ENCODE assay signal across 8 cellular contexts in the genomic region with DNA sequence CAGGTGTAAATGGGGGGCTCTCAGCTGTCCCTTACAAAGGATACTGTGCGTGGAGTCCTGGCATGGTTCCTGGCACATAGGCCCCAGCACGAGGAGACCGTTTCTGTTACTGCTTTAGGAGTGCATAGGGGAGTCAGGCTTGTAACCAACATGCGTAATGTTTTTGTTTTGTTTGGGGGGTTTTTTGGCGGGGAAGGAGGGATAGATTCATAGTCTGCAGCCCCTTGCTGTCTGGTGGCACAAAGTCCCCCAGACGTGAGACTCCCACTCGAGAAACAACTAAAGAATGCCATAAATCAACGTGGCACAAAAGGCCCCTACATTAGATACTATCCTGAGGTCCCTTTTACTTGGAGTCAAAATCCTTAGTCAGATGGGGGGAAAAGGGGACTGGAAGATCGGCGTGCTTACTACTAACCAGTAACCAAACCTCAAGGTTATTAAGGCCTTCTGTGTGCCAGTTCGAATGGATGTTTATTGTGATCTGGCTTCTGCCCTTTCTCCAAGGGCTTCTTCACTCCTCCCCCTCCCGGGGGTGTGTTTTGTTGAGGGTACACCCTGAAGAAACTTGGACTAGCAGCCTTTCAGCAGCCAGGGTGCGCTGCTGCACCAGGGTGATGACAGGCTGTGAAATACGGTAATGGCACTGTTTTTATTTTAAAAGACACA.
DNase-seq lines count a peak whose midpoint lies in the region; ATAC-seq and TF ChIP-seq lines count a peak whose summit lies in the region.

No MANE protein-coding gene starts in this region.

- H4K20me1 ChIP-seq in Loucy (ENCODE audit: insufficient read depth, low read length, poor library complexity, severe bottlenecking): peaks cover 36% of the 10 kb centered on the region

- peak; percentile 57 for TF ChIP-seq POLR2A in Raji (IDR thresholded peaks at IDR 0.05; ENCODE audit: insufficient read depth, low read depth, low read length)

- H3K9ac ChIP-seq in Loucy (ENCODE audit: low read depth, low read length, poor library complexity, severe bottlenecking) (peak overlapping the region; percentile 97), stomach smooth muscle (ENCODE audit: low read length in 2 of 2) (peak overlapping the region; percentile 80 to 88)

- H2AFZ ChIP-seq in Loucy (ENCODE audit: low read length) (no peak overlapping the region), neuron (ENCODE audit: low read depth, low read length) (peak overlapping the region; percentile 81)

- peaks cover 44% of the 10 kb centered on the region for H3K79me2 ChIP-seq in Loucy (ENCODE audit: insufficient read depth, low read length)

- peak; percentile 93 for TF ChIP-seq CTCF in Loucy (conservative IDR thresholded peaks at IDR 0.05; ENCODE audit: low read length)
- peak; percentile 91 for TF ChIP-seq CTCF in foreskin fibroblast (IDR thresholded peaks at IDR 0.05; ENCODE audit: low read depth, low read length)

- H3K36me3 ChIP-seq in Loucy (ENCODE audit: insufficient read depth, low read length) (peaks cover 13% of the 10 kb centered on the region; the same call in 1 of the 2 replicates), neuron (ENCODE audit: insufficient read depth, low read length) (peaks cover 41% of the 10 kb centered on the region), stomach smooth muscle (ENCODE audit: control insufficient read depth in 2 of 2, insufficient read depth in 2 of 2, low read length in 2 of 2) (peaks cover 33 to 36% of the 10 kb centered on the region in 2 donors)

- peak; percentile 36 for ATAC-seq in GM21737 (IDR thresholded peaks at IDR 0.05; ENCODE audit: unreplicated experiment)

- H3K4me1 ChIP-seq in Loucy (ENCODE audit: insufficient read depth, low read length, poor library complexity, severe bottlenecking): peaks cover 71% of the 10 kb centered on the region
- peaks cover 22% of the 10 kb centered on the region for H3K4me1 ChIP-seq in neuron (ENCODE audit: insufficient read depth, low read length)
- H3K4me1 ChIP-seq in stomach smooth muscle (ENCODE audit: control insufficient read depth, insufficient read depth, low read length): peaks cover 48% of the 10 kb centered on the region

- H3K4me2 ChIP-seq in Loucy (ENCODE audit: low read depth, low read length, poor library complexity, severe bottlenecking): peak overlapping the region; percentile 82

- DNase-seq in D341Med (ENCODE audit: low spot score) (peak; percentile 80), foreskin fibroblast (peak; percentile 90 to 97)
- peak; percentile 95 for DNase-seq in activated effector memory CD4-positive, alpha-beta T cell treated with anti-CD3 and anti-CD28 coated beads, Interleukin-2, amount 50 U/mL, for 16 hours

- H3K27me3 ChIP-seq in Loucy (ENCODE audit: insufficient read depth, low read length, poor library complexity, severe bottlenecking) (peaks cover 4% of the 10 kb centered on the region), neuron (ENCODE audit: insufficient read depth, low read length) (no peaks in the 10 kb centered on the region), stomach smooth muscle (ENCODE audit: control insufficient read depth in 1 of 2, insufficient read depth in 2 of 2, low read length in 2 of 2) (no peaks in the 10 kb centered on the region)

- H3K9me3 ChIP-seq in Loucy (ENCODE audit: insufficient read depth, low read depth, low read length) (no peaks in the 10 kb centered on the region), neuron (ENCODE audit: low read length) (no peaks in the 10 kb centered on the region), stomach smooth muscle (ENCODE audit: control insufficient read depth in 2 of 2, low read length in 2 of 2) (no peaks in the 10 kb centered on the region)

- H3K9me2 ChIP-seq in Loucy (replicated peaks; ENCODE audit: low read depth, low read length): no peaks in the 10 kb centered on the region

- peaks cover 17% of the 10 kb centered on the region for H3F3A ChIP-seq in Loucy (ENCODE audit: low read depth)

- peak overlapping the region; percentile 91 for H3K27ac ChIP-seq in stomach smooth muscle (ENCODE audit: low read length)

- H3K4me3 ChIP-seq in Loucy (ENCODE audit: low read length, poor library complexity, severe bottlenecking): peak overlapping the region; percentile 85
- peak overlapping the region; percentile 85 to 94 for H3K4me3 ChIP-seq in foreskin fibroblast (ENCODE audit: low read depth in 1 of 2, low read length in 2 of 2)
- H3K4me3 ChIP-seq in neuron (ENCODE audit: low read length): peak overlapping the region; percentile 89
- H3K4me3 ChIP-seq in stomach smooth muscle (ENCODE audit: low read length in 2 of 2): peak overlapping the region; percentile 62 to 100

Comparison
In these comparisons a context has a peak if more than half of its experiments do, and no peak if none do; other contexts are left out.
1. Peak in every context shown above with its lines: DNase-seq, ATAC-seq, H3K4me3 ChIP-seq and H3K27ac ChIP-seq.